In genomic region chr2:200479617-200480292, GRCh38 we compare ENCODE assay signal across 15 cellular contexts. TPM values are rescaled to one million over a fixed set of nuclear protein-coding genes. Genes with fewer than 3 reads are reported as not detected.
A peak's percentile ranks its signal among the peaks of the same experiment; 100 is the strongest.
DNase-seq lines count a peak whose midpoint lies in the region; ATAC-seq, FAIRE-seq and TF ChIP-seq lines count a peak whose summit lies in the region.
"Had no signal": no experiment of that assay in that cellular context is flagged by ENCODE, and none has a peak within 500 bp of the region (broad histone marks: within the 10 kb centered on the region; RNA-seq: fewer than 3 reads in every experiment).

No MANE protein-coding gene starts in this region.

- H3K4me3 ChIP-seq in HepG2 (replicated peaks in 1 of 3; ENCODE audit: insufficient read depth in 1 of 3, low read depth in 2 of 3, low read length in 3 of 3): no peak overlapping the region
- H3K4me3 ChIP-seq in spleen: no peak overlapping the region
- H3K4me3 ChIP-seq: SJCRH30, upper lobe of left lung had no signal

- intact Hi-C loops in HepG2 (cut with micrococcal nuclease; ENCODE audit: unreplicated experiment) (loop anchor here (2.0 to 10.0 kb wide), 2 partner anchors 255 to 499 kb away; no protein-coding TSS in a partner anchor), spleen (cut with DNase I; ENCODE audit: low total_unique reads) (loop anchor here (5.0 kb wide), 1 partner anchor 502 kb away; no protein-coding TSS in a partner anchor)

- no peaks in the 10 kb centered on the region for H3K27me3 Mint-ChIP-seq in activated T-cell treated with anti-CD3 and anti-CD28 coated beads, Interleukin-2, amount 50 U/mL, for 72 hours (ENCODE audit: low read depth)
- H3K27me3 Mint-ChIP-seq in activated T-cell treated with anti-CD3 and anti-CD28 coated beads, Interleukin-2, amount 50 U/mL, for 24 hours: no peaks in the 10 kb centered on the region
- H3K27me3 Mint-ChIP-seq: central memory CD8-positive, alpha-beta T cell had no signal

- WGBS in HepG2 (ENCODE audit: low lambda C conversion rate): 44% methylated on average over 10 of the region's 10 CpGs
- 55 to 66% (median 61%) methylated on average over 10 of the region's 10 CpGs for whole genome bisulfite sequencing in spleen, 5 donors

- TF ChIP-seq CTCF in HepG2 (CRISPR knock-in tag; IDR thresholded peaks at IDR 0.05): no peak
- no peak for TF ChIP-seq CTCF in spleen (IDR thresholded peaks at IDR 0.05 in 8 of 11, conservative IDR thresholded peaks at IDR 0.05 in 3 of 11)

- TF ChIP-seq POLR2A in HepG2 (IDR thresholded peaks at IDR 0.05; ENCODE audit: insufficient read depth in 1 of 2, low read depth in 2 of 2, low read length in 2 of 2) (no peak), spleen (IDR thresholded peaks at IDR 0.05) (no peak)

- H3K9me3 Mint-ChIP-seq in activated T-cell treated with anti-CD3 and anti-CD28 coated beads, Interleukin-2, amount 50 U/mL, for 72 hours: no peaks in the 10 kb centered on the region
- no peaks in the 10 kb centered on the region for H3K9me3 Mint-ChIP-seq in activated T-cell treated with anti-CD3 and anti-CD28 coated beads, Interleukin-2, amount 50 U/mL, for 24 hours
- H3K9me3 Mint-ChIP-seq: central memory CD8-positive, alpha-beta T cell; natural killer cell treated with Interleukin-12 subunit alpha and Interleukin-12 subunit beta and Interleukin-15 and Interleukin-18, amount 100 ng/mL, for 72 hours had no signal

- CTCF ChIA-PET in HepG2 (lab: Yijun Ruan, JAX; ENCODE audit: low intra/inter-chr PET ratio, low total read pairs): interaction anchor here (1.1 kb wide), 1 partner anchor 500 kb away, joined by 3 read pairs; no protein-coding TSS in a partner anchor

- peaks cover 61% of the 10 kb centered on the region for H3K4me1 ChIP-seq in HepG2 (ENCODE audit: insufficient read depth, low read length)
- peaks cover 0 to 12% (median 5%) of the 10 kb centered on the region in 6 donors for H3K4me1 ChIP-seq in spleen
- H3K4me1 ChIP-seq: SJCRH30 had no signal

- no peak overlapping the region for H2AFZ ChIP-seq in HepG2 (ENCODE audit: low read length)

- H3K36me3 Mint-ChIP-seq in activated T-cell treated with anti-CD3 and anti-CD28 coated beads, Interleukin-2, amount 50 U/mL, for 72 hours (ENCODE audit: insufficient read depth in 2 of 2): no peaks in the 10 kb centered on the region
- no peaks in the 10 kb centered on the region for H3K36me3 Mint-ChIP-seq in activated T-cell treated with anti-CD3 and anti-CD28 coated beads, Interleukin-2, amount 50 U/mL, for 24 hours (ENCODE audit: low read depth)
- H3K36me3 Mint-ChIP-seq: natural killer cell treated with Interleukin-12 subunit alpha and Interleukin-12 subunit beta and Interleukin-15 and Interleukin-18, amount 100 ng/mL, for 72 hours had no signal

- no peak overlapping the region for H3K9ac ChIP-seq in HepG2 (ENCODE audit: insufficient read depth, low read depth, low read length)

- TF ChIP-seq RAD21 in HepG2 (CRISPR knock-in tag; IDR thresholded peaks at IDR 0.05): no peak

- in situ Hi-C loops in HepG2 (cut with HindIII; ENCODE audit: extremely low pct_ligation_motif_present, low pct_unique_long_range_greater_than_20kb): loop anchor here (10.0 kb wide), 2 partner anchors 225 to 505 kb away; no protein-coding TSS in a partner anchor

- 0 out of 4 replicates have a peak, but pooled peaks of 1 of the 2 experiments have one; percentile 17 for TF ChIP-seq EP300 in HepG2 (IDR thresholded peaks at IDR 0.05; ENCODE audit: low read depth in 2 of 2, low read length in 2 of 2)
- TF ChIP-seq EP300 in HepG2 (CRISPR knock-in tag; IDR thresholded peaks at IDR 0.05; ENCODE audit: borderline replicate concordance): no peak

- H3K4me2 ChIP-seq in HepG2 (ENCODE audit: low read depth, low read length): no peak overlapping the region

- DNase-seq in activated T-cell treated with anti-CD3 and anti-CD28 coated beads, Interleukin-2, amount 50 U/mL, for 72 hours: no peak
- DNase-seq in activated T-cell treated with anti-CD3 and anti-CD28 coated beads, Interleukin-2, amount 50 U/mL, for 24 hours: no peak
- peak; percentile 45 for DNase-seq in astrocyte of the hippocampus (ENCODE audit: low read depth, low spot score)
- DNase-seq in HepG2 (ENCODE audit: low spot score): peak; percentile 75
- no peak for DNase-seq in spleen
- DNase-seq in epidermal melanocyte (ENCODE audit: insufficient read length, low spot score): no peak
- no peak for DNase-seq in activated CD8-positive, alpha-beta memory T cell treated with anti-CD3 and anti-CD28 coated beads for 24 hours
- no peak for DNase-seq in iPS-NIHi11 (ENCODE audit: low spot score)
- DNase-seq: NCI-H1930; SJCRH30; stimulated activated CD4-positive, alpha-beta T cell treated with anti-CD3 and anti-CD28 coated beads, Interleukin-4, amount 100 ng/mL, for 4 hours; upper lobe of left lung had no signal

- H3K27ac Mint-ChIP-seq in activated T-cell treated with anti-CD3 and anti-CD28 coated beads, Interleukin-2, amount 50 U/mL, for 72 hours: peak overlapping the region; percentile 90
- no peak overlapping the region for H3K27ac Mint-ChIP-seq in activated T-cell treated with anti-CD3 and anti-CD28 coated beads, Interleukin-2, amount 50 U/mL, for 24 hours
- H3K27ac Mint-ChIP-seq: B cell had no signal

- no peaks in the 10 kb centered on the region for H3K79me2 ChIP-seq in HepG2 (ENCODE audit: insufficient read depth, low read length)

- no peaks in the 10 kb centered on the region for H3K27me3 ChIP-seq in HepG2 (ENCODE audit: control insufficient read depth in 1 of 2, insufficient read depth in 2 of 2, low read length in 2 of 2)
- no peaks in the 10 kb centered on the region for H3K27me3 ChIP-seq in spleen (replicated peaks in 1 of 7)
- H3K27me3 ChIP-seq: SJCRH30, upper lobe of left lung had no signal

- peak overlapping the region in 1 of 2 donors; percentile 40 for H3K4me3 Mint-ChIP-seq in activated T-cell treated with anti-CD3 and anti-CD28 coated beads, Interleukin-2, amount 50 U/mL, for 72 hours
- H3K4me3 Mint-ChIP-seq in activated T-cell treated with anti-CD3 and anti-CD28 coated beads, Interleukin-2, amount 50 U/mL, for 24 hours: no peak overlapping the region
- H3K4me3 Mint-ChIP-seq: B cell; central memory CD8-positive, alpha-beta T cell had no signal

- H3K36me3 ChIP-seq in HepG2 (replicated peaks in 1 of 2; ENCODE audit: control insufficient read depth in 1 of 2, insufficient read depth in 2 of 2, low read length in 2 of 2) (peaks cover 26 to 45% of the 10 kb centered on the region in 2 experiments), spleen (peaks cover 0 to 46% (median 0%) of the 10 kb centered on the region in 6 donors)

- FAIRE-seq in HepG2 (lab: Jason Lieb, UNC): peak; percentile 40

- ATAC-seq in activated T-cell treated with anti-CD3 and anti-CD28 coated beads, Interleukin-2, amount 50 U/mL, for 72 hours (replicated peaks in 1 of 2): peak in 1 of 2 donors; percentile 57
- no peak for ATAC-seq in HepG2

- H3K4me1 Mint-ChIP-seq in activated T-cell treated with anti-CD3 and anti-CD28 coated beads, Interleukin-2, amount 50 U/mL, for 72 hours (ENCODE audit: low read depth): peaks cover 8% of the 10 kb centered on the region
- H3K4me1 Mint-ChIP-seq in activated T-cell treated with anti-CD3 and anti-CD28 coated beads, Interleukin-2, amount 50 U/mL, for 24 hours (ENCODE audit: low read depth): peaks cover 9% of the 10 kb centered on the region
- H3K4me1 Mint-ChIP-seq: B cell; central memory CD8-positive, alpha-beta T cell had no signal

- POLR2A ChIA-PET in HepG2 (lab: Yijun Ruan, JAX): interaction anchor here (2.7 kb wide), 1 partner anchor 174 kb away, joined by 10 read pairs; the partner anchor contains the start of gene SPATS2L

- no TSS peak for BruUV-seq in HepG2 (replicated peaks; lab: Mats Ljungman, UMichigan)

- H4K20me1 ChIP-seq in HepG2 (ENCODE audit: insufficient read depth, low read length): no peaks in the 10 kb centered on the region

- peak overlapping the region; percentile 43 for H3K27ac ChIP-seq in HepG2 (ENCODE audit: extremely low read length, insufficient read depth, low read length)
- H3K27ac ChIP-seq in spleen: peak overlapping the region in 3 of 8 donors; percentile 2 to 17 (median 5)
- H3K27ac ChIP-seq: SJCRH30 had no signal

- H3K9me3 ChIP-seq in HepG2 (ENCODE audit: low read length) (no peaks in the 10 kb centered on the region), spleen (no peaks in the 10 kb centered on the region)
- H3K9me3 ChIP-seq: SJCRH30, upper lobe of left lung had no signal

RNA-seq across cellular contexts. Expression of gene KCTD18, which starts 30.1 kb away (rescaled TPM):
- total RNA-seq in activated T-cell treated with anti-CD3 and anti-CD28 coated beads, Interleukin-2, amount 50 U/mL, for 72 hours: 10 to 100 TPM; 17.0 to 23.5 TPM
- 7.0 and 7.1 TPM in 2 replicates for total RNA-seq in HepG2 (2016; rRNA removed; fragmentation: Illumina TruSeq; extraction: Trizol)
- total RNA-seq in HepG2 (2016; cell fraction: cytosol; rRNA removed; fragmentation: Illumina TruSeq; extraction: Trizol; ENCODE audit: low read depth): 1.9 and 2.4 TPM in 2 replicates
- total RNA-seq in HepG2 (2016; cell fraction: insoluble cytoplasmic fraction; rRNA removed; fragmentation: Illumina TruSeq; extraction: Trizol): 6.3 and 7.3 TPM in 2 replicates
- 7.3 and 8.3 TPM in 2 replicates for total RNA-seq in HepG2 (2016; cell fraction: membrane; rRNA removed; fragmentation: Illumina TruSeq; extraction: Trizol)
- total RNA-seq in HepG2 (2016; cell fraction: nucleus; rRNA removed; fragmentation: Illumina TruSeq; extraction: Trizol): 3.6 and 4.2 TPM in 2 replicates
- polyA plus RNA-seq in HepG2 (2011; rRNA removed): 2.2 and 2.5 TPM in 2 replicates
- 1.6 and 2.3 TPM in 2 replicates for polyA plus RNA-seq in HepG2 (2011; cell fraction: cytosol; rRNA removed)
- polyA plus RNA-seq in HepG2 (2011; cell fraction: nucleus; rRNA removed): 3.2 and 4.3 TPM in 2 replicates
- 2.8 and 4.9 TPM in 2 replicates for polyA plus RNA-seq in HepG2 (2012)
- polyA plus RNA-seq in HepG2 (2016; cell fraction: cytosol; fragmentation: Illumina TruSeq; extraction: Trizol; ENCODE audit: low read depth): 2.4 and 3.1 TPM in 2 replicates
- polyA plus RNA-seq in HepG2 (2016; cell fraction: insoluble cytoplasmic fraction; fragmentation: Illumina TruSeq; extraction: Trizol; ENCODE audit: low read depth): 5.9 and 8.3 TPM in 2 replicates
- polyA plus RNA-seq in HepG2 (2016; cell fraction: membrane; fragmentation: Illumina TruSeq; extraction: Trizol; ENCODE audit: low read depth): 5.6 TPM in 2 replicates
- polyA plus RNA-seq in HepG2 (2016; cell fraction: nucleus; fragmentation: Illumina TruSeq; extraction: Trizol; ENCODE audit: insufficient read depth, low read depth): 5.0 and 6.2 TPM in 2 replicates
- polyA minus RNA-seq in HepG2 (2011; rRNA and poly(A)+ RNA removed; ENCODE audit: low replicate concordance): 0.42 and 0.86 TPM in 2 replicates
- 2.0 and 2.1 TPM in 2 replicates for polyA minus RNA-seq in HepG2 (2011; cell fraction: cytosol; rRNA and poly(A)+ RNA removed)
- polyA minus RNA-seq in HepG2 (2011; cell fraction: nucleus; rRNA and poly(A)+ RNA removed): 4.0 and 4.1 TPM in 2 replicates
- 10 to 100 TPM; 11.1 to 21.5 (median 17.0) TPM for total RNA-seq in spleen
- 10 to 100 TPM; 11.6 to 12.0 (median 11.6) TPM for polyA plus RNA-seq in spleen

RNA-seq across cellular contexts. Expression of gene SGO2, which starts 46.3 kb away (rescaled TPM):
- total RNA-seq in activated T-cell treated with anti-CD3 and anti-CD28 coated beads, Interleukin-2, amount 50 U/mL, for 72 hours: 10 to 100 TPM; 36.5 to 38.9 TPM
- total RNA-seq in HepG2 (2016; rRNA removed; fragmentation: Illumina TruSeq; extraction: Trizol) (16.2 and 32.2 TPM in 2 replicates), spleen (1 to 10 TPM; 3.5 to 9.9 (median 5.0) TPM)
- total RNA-seq in HepG2 (2016; cell fraction: cytosol; rRNA removed; fragmentation: Illumina TruSeq; extraction: Trizol; ENCODE audit: low read depth): 1.1 and 1.4 TPM in 2 replicates
- 16.1 and 31.3 TPM in 2 replicates for total RNA-seq in HepG2 (2016; cell fraction: insoluble cytoplasmic fraction; rRNA removed; fragmentation: Illumina TruSeq; extraction: Trizol)
- total RNA-seq in HepG2 (2016; cell fraction: membrane; rRNA removed; fragmentation: Illumina TruSeq; extraction: Trizol): 4.3 and 5.1 TPM in 2 replicates
- total RNA-seq in HepG2 (2016; cell fraction: nucleus; rRNA removed; fragmentation: Illumina TruSeq; extraction: Trizol): 26.7 and 28.5 TPM in 2 replicates
- polyA plus RNA-seq in HepG2 (2011; rRNA removed) (1.9 and 5.1 TPM in 2 replicates), spleen (1 to 10 TPM in 2 of 3 donors, under 1 TPM in 1; 0.85 to 2.2 (median 1.6) TPM)
- 1.2 and 1.3 TPM in 2 replicates for polyA plus RNA-seq in HepG2 (2011; cell fraction: cytosol; rRNA removed)
- 2.6 and 2.7 TPM in 2 replicates for polyA plus RNA-seq in HepG2 (2011; cell fraction: nucleus; rRNA removed)
- 3.4 and 6.3 TPM in 2 replicates for polyA plus RNA-seq in HepG2 (2012)
- 0.41 and 0.43 TPM in 2 replicates for polyA plus RNA-seq in HepG2 (2016; cell fraction: cytosol; fragmentation: Illumina TruSeq; extraction: Trizol; ENCODE audit: low read depth)
- polyA plus RNA-seq in HepG2 (2016; cell fraction: insoluble cytoplasmic fraction; fragmentation: Illumina TruSeq; extraction: Trizol; ENCODE audit: low read depth): 25.2 and 26.5 TPM in 2 replicates
- 1.2 TPM in 2 replicates for polyA plus RNA-seq in HepG2 (2016; cell fraction: membrane; fragmentation: Illumina TruSeq; extraction: Trizol; ENCODE audit: low read depth)
- polyA plus RNA-seq in HepG2 (2016; cell fraction: nucleus; fragmentation: Illumina TruSeq; extraction: Trizol; ENCODE audit: insufficient read depth, low read depth): 17.4 and 17.5 TPM in 2 replicates
- polyA minus RNA-seq in HepG2 (2011; rRNA and poly(A)+ RNA removed; ENCODE audit: low replicate concordance): 0.84 and 3.3 TPM in 2 replicates
- polyA minus RNA-seq in HepG2 (2011; cell fraction: cytosol; rRNA and poly(A)+ RNA removed): 4.9 and 5.4 TPM in 2 replicates
- polyA minus RNA-seq in HepG2 (2011; cell fraction: nucleus; rRNA and poly(A)+ RNA removed): 26.2 and 43.8 TPM in 2 replicates

Comparison
In these comparisons a context has a peak if more than half of its experiments do, and no peak if none do; other contexts are left out.
1. DNase-seq: peak in astrocyte of the hippocampus (single experiment) and HepG2 (single experiment); none in activated T-cell treated with anti-CD3 and anti-CD28 coated beads, Interleukin-2, amount 50 U/mL, for 72 hours (0 of 2), activated T-cell treated with anti-CD3 and anti-CD28 coated beads, Interleukin-2, amount 50 U/mL, for 24 hours (single experiment), spleen (single experiment), epidermal melanocyte (single experiment), activated CD8-positive, alpha-beta memory T cell treated with anti-CD3 and anti-CD28 coated beads for 24 hours (single experiment) and iPS-NIHi11 (single experiment).